ENCODE assay signal across 8 cellular contexts in genomic region chr19:45798995-45799517, GRCh38. TPM values are rescaled to one million over a fixed set of nuclear protein-coding genes. Genes with fewer than 3 reads are reported as not detected.
DNase-seq lines count a peak whose midpoint lies in the region; ATAC-seq and TF ChIP-seq lines count a peak whose summit lies in the region.

No MANE protein-coding gene starts in this region.

- TF ChIP-seq EP300 in Ishikawa (IDR thresholded peaks at IDR 0.05; ENCODE audit: borderline replicate concordance): no peak

- no peak overlapping the region for H3K4me3 Mint-ChIP-seq in activated naive CD4-positive, alpha-beta T cell treated with anti-CD3 and anti-CD28 coated beads for 36 hours

- H3K27ac Mint-ChIP-seq in activated naive CD4-positive, alpha-beta T cell treated with anti-CD3 and anti-CD28 coated beads for 36 hours: no peak overlapping the region

- no peaks in the 10 kb centered on the region for H3K9me3 Mint-ChIP-seq in activated naive CD4-positive, alpha-beta T cell treated with anti-CD3 and anti-CD28 coated beads for 36 hours

- peak; percentile 87 for TF ChIP-seq CTCF in RWPE1 (conservative IDR thresholded peaks at IDR 0.05; ENCODE audit: low read depth)

- CTCF ChIA-PET in RWPE1 (lab: Yijun Ruan, JAX): interaction anchor here (0.6 to 3.5 kb wide), 15 partner anchors 9 to 1495 kb away, joined by 3 to 41 read pairs (median 4); partner anchors contain the start of gene SIX5
- CTCF ChIA-PET in activated naive CD4-positive, alpha-beta T cell treated with anti-CD3 and anti-CD28 coated beads for 36 hours (lab: Charles Lee): interaction anchor here (0.6 to 7.0 kb wide), 16 partner anchors 10 to 589 kb away, joined by 3 to 127 read pairs (median 4); partner anchors contain the start of gene SIX5

- H3K36me3 Mint-ChIP-seq in activated naive CD4-positive, alpha-beta T cell treated with anti-CD3 and anti-CD28 coated beads for 36 hours (ENCODE audit: low read depth): no peaks in the 10 kb centered on the region

- H3K27me3 Mint-ChIP-seq in activated naive CD4-positive, alpha-beta T cell treated with anti-CD3 and anti-CD28 coated beads for 36 hours (ENCODE audit: low read depth): peaks cover 30% of the 10 kb centered on the region

- POLR2A ChIA-PET in RWPE1 (lab: Yijun Ruan, JAX; ENCODE audit: low non-redundant PET): interaction anchor here (1.0 kb wide), 2 partner anchors 16 to 32 kb away, joined by 3 read pairs; partner anchors contain the start of gene DMPK

- DNase-seq in DMS53 (lab: John Stamatoyannopoulos, UW): peak; percentile 78
- DNase-seq in RWPE1 (ENCODE audit: low spot score): peak; percentile 79
- DNase-seq in activated naive CD4-positive, alpha-beta T cell treated with anti-CD3 and anti-CD28 coated beads for 36 hours: peak; percentile 69
- no peak for DNase-seq in Right ventricle myocardium superior
- DNase-seq in renal cortical epithelial cell (ENCODE audit: low read depth): peak; percentile 79
- DNase-seq in NCI-H526 treated with DMSO at 0.1 percent for 48 hours (lab: John Stamatoyannopoulos, UW): no peak

- peak overlapping the region; percentile 61 for H3K27ac ChIP-seq in RWPE1

- peak; percentile 55 for TF ChIP-seq RAD21 in Ishikawa (IDR thresholded peaks at IDR 0.05; ENCODE audit: low read depth)

- H3K4me1 Mint-ChIP-seq in activated naive CD4-positive, alpha-beta T cell treated with anti-CD3 and anti-CD28 coated beads for 36 hours (ENCODE audit: low read depth): peaks cover 4% of the 10 kb centered on the region

- intact Hi-C loops in activated naive CD4-positive, alpha-beta T cell treated with anti-CD3 and anti-CD28 coated beads for 36 hours (cut with micrococcal nuclease): loop anchor here (1.0 to 10.0 kb wide), 3 partner anchors 29 to 294 kb away; partner anchors contain the start of genes OPA3 and VASP
- intact Hi-C loops in Right ventricle myocardium superior (cut with DNase I): no loop called here

- ATAC-seq in Right ventricle myocardium superior (ENCODE audit: poor library complexity) (peak; percentile 92), HG02840 (IDR thresholded peaks at IDR 0.05; ENCODE audit: low FRiP score, unreplicated experiment) (no peak)

TF ChIP-seq in Ishikawa, 13 proteins besides CTCF, POLR2A, EP300 and RAD21:
- TF ChIP-seq USF1 (IDR thresholded peaks at IDR 0.05) (no peak), YY1 (IDR thresholded peaks at IDR 0.05; ENCODE audit: low read depth) (no peak), CEBPB (IDR thresholded peaks at IDR 0.05) (peak; percentile 7; the same call in 1 of the 2 replicates), NFIC (IDR thresholded peaks at IDR 0.05) (no peak)

RNA-seq across cellular contexts. Expression of gene DMWD, which starts 6.4 kb away (rescaled TPM):
- 10 to 100 TPM; 28.6 to 29.1 TPM for total RNA-seq in activated naive CD4-positive, alpha-beta T cell treated with anti-CD3 and anti-CD28 coated beads for 36 hours
- total RNA-seq in Right ventricle myocardium superior (57.2 TPM), renal cortical epithelial cell (24.0 and 37.0 TPM in 2 replicates)

RNA-seq across cellular contexts. Expression of gene RSPH6A, which starts 16.1 kb away (rescaled TPM):
- under 1 TPM in 1 of 2 experiments, not detected in 1; 0.17 TPM for total RNA-seq in activated naive CD4-positive, alpha-beta T cell treated with anti-CD3 and anti-CD28 coated beads for 36 hours
- total RNA-seq in Right ventricle myocardium superior (0.08 TPM), renal cortical epithelial cell (0.10 TPM in 1 of 2 replicates, not detected in the other)

RNA-seq across cellular contexts. Expression of gene DMPK, which starts 16.8 kb away (rescaled TPM):
- total RNA-seq in activated naive CD4-positive, alpha-beta T cell treated with anti-CD3 and anti-CD28 coated beads for 36 hours: 1 to 10 TPM; 6.1 TPM
- 237 TPM for total RNA-seq in Right ventricle myocardium superior
- 6.1 and 32.3 TPM in 2 replicates for total RNA-seq in renal cortical epithelial cell

RNA-seq across cellular contexts. Expression of gene SIX5, which starts 30.0 kb away (rescaled TPM):
- 1 to 10 TPM; 1.8 to 2.2 TPM for total RNA-seq in activated naive CD4-positive, alpha-beta T cell treated with anti-CD3 and anti-CD28 coated beads for 36 hours
- total RNA-seq in Right ventricle myocardium superior (22.0 TPM), renal cortical epithelial cell (6.3 and 12.9 TPM in 2 replicates)

Comparison
In these comparisons a context has a peak if more than half of its experiments do, and no peak if none do; other contexts are left out.
1. DNase-seq: peak in DMS53 (single experiment), RWPE1 (single experiment), activated naive CD4-positive, alpha-beta T cell treated with anti-CD3 and anti-CD28 coated beads for 36 hours (single experiment) and renal cortical epithelial cell (single experiment); none in Right ventricle myocardium superior (single experiment) and NCI-H526 treated with DMSO at 0.1 percent for 48 hours (single experiment).